In genomic region chr11:17978553-17979287, GRCh38 we compare ENCODE assay signal across 9 cellular contexts. TPM values are rescaled to one million over a fixed set of nuclear protein-coding genes. Genes with fewer than 3 reads are reported as not detected.
DNase-seq lines count a peak whose midpoint lies in the region; ATAC-seq, FAIRE-seq and TF ChIP-seq lines count a peak whose summit lies in the region.
"Had no signal": no experiment of that assay in that cellular context is flagged by ENCODE, and none has a peak within 500 bp of the region (broad histone marks: within the 10 kb centered on the region; RNA-seq: fewer than 3 reads in every experiment).

No MANE protein-coding gene starts in this region.

- DNase-seq in NCI-H146 (lab: John Stamatoyannopoulos, UW) (peak; percentile 54), NCI-H146 treated with DMSO at 0.1 percent for 48 hours (lab: John Stamatoyannopoulos, UW; ENCODE audit: unreplicated experiment) (no peak), PC-9 (peak; percentile 48 to 58), cerebellar cortex (ENCODE audit: low spot score) (peak; percentile 86), urothelium cell line (ENCODE audit: low spot score) (peak; percentile 72)
- no peak for DNase-seq in activated effector memory CD4-positive, alpha-beta T cell treated with Interleukin-2 at 50 U/mL for 16 hours

- H3K9me2 ChIP-seq in PC-9 (ENCODE audit: insufficient read depth): no peaks in the 10 kb centered on the region

- FAIRE-seq in urothelium cell line (lab: Jason Lieb, UNC): peak; percentile 79

- WGBS in liver: 44% methylated on average over 5 of the region's 5 CpGs

- peak; percentile 92 to 98 for TF ChIP-seq RAD21 in liver (IDR thresholded peaks at IDR 0.05)

- H3K27ac ChIP-seq in PC-9 (no peak overlapping the region), liver (ENCODE audit: low read depth in 1 of 2, low read length in 2 of 2) (no peak overlapping the region)
- H3K27ac ChIP-seq: BLaER1 treated with 17β-estradiol and CSF1 and Interleukin-3, amounts not matched to agents 10 nM and 100 nM had no signal

- H3K4me1 ChIP-seq in PC-9 (replicated peaks; ENCODE audit: insufficient read depth): no peaks in the 10 kb centered on the region
- peaks cover 2 to 26% (median 19%) of the 10 kb centered on the region in 4 donors for H3K4me1 ChIP-seq in liver (ENCODE audit: control insufficient read depth in 4 of 4, insufficient read depth in 4 of 4, low read length in 3 of 4)
- H3K4me1 ChIP-seq: BLaER1 treated with 17β-estradiol and CSF1 and Interleukin-3, amounts not matched to agents 10 nM and 100 nM had no signal

- 0 out of 2 replicates have a peak, but pooled peaks cover 4% of the 10 kb centered on the region for H4K20me1 ChIP-seq in PC-9 (ENCODE audit: insufficient read depth)

- BruUV-seq in PC-9 (replicated peaks; lab: Mats Ljungman, UMichigan): no TSS peak

- no peaks in the 10 kb centered on the region for H3F3A ChIP-seq in PC-9 (ENCODE audit: insufficient read depth, low read depth)

- H3K36me3 ChIP-seq in PC-9 (ENCODE audit: low read depth) (no peaks in the 10 kb centered on the region), liver (ENCODE audit: control insufficient read depth in 4 of 4, insufficient read depth in 3 of 4, low read depth in 1 of 4, low read length in 3 of 4) (no peaks in the 10 kb centered on the region)

- H3K9me3 ChIP-seq in PC-9 (ENCODE audit: insufficient read depth, low read depth): no peaks in the 10 kb centered on the region
- H3K9me3 ChIP-seq in liver (ENCODE audit: control insufficient read depth in 4 of 4, low read length in 3 of 4): no peaks in the 10 kb centered on the region

- ATAC-seq in HG03280 (IDR thresholded peaks at IDR 0.05; ENCODE audit: unreplicated experiment): peak; percentile 49

- H2AFZ ChIP-seq in PC-9: no peak overlapping the region

- no peak overlapping the region for H3K9ac ChIP-seq in liver (ENCODE audit: low read depth in 1 of 2, low read length in 2 of 2)
- H3K9ac ChIP-seq: BLaER1 treated with 17β-estradiol and CSF1 and Interleukin-3, amounts not matched to agents 10 nM and 100 nM had no signal

- intact Hi-C loops in PC-9 (cut with micrococcal nuclease; ENCODE audit: unreplicated experiment): loop anchor here (1.0 to 10.0 kb wide), 7 partner anchors 218 to 1586 kb away; partner anchors contain the start of gene KCNJ11

- H3K27me3 ChIP-seq in PC-9 (ENCODE audit: insufficient read depth, low read depth) (no peaks in the 10 kb centered on the region), liver (ENCODE audit: control insufficient read depth in 4 of 4, insufficient read depth in 4 of 4, low read length in 3 of 4) (no peaks in the 10 kb centered on the region)
- H3K27me3 ChIP-seq: BLaER1 treated with 17β-estradiol and CSF1 and Interleukin-3, amounts not matched to agents 10 nM and 100 nM had no signal

- CTCF ChIA-PET in PC-9 (lab: Charles Lee): interaction anchor here (0.6 to 3.3 kb wide), 4 partner anchors 19 to 1281 kb away, joined by 3 to 26 read pairs (median 6); no protein-coding TSS in a partner anchor

- no peak overlapping the region for H3K4me2 ChIP-seq in PC-9
- H3K4me2 ChIP-seq: BLaER1 treated with 17β-estradiol and CSF1 and Interleukin-3, amounts not matched to agents 10 nM and 100 nM had no signal

- H3K4me3 ChIP-seq in PC-9: no peak overlapping the region
- H3K4me3 ChIP-seq in liver (ENCODE audit: low read depth in 1 of 3, low read length in 3 of 3): no peak overlapping the region
- H3K4me3 ChIP-seq: BLaER1 treated with 17β-estradiol and CSF1 and Interleukin-3, amounts not matched to agents 10 nM and 100 nM had no signal

- no peaks in the 10 kb centered on the region for H3K79me2 ChIP-seq in PC-9 (ENCODE audit: low read depth)

- POLR2A ChIA-PET in PC-9 (lab: Charles Lee; ENCODE audit: unreplicated experiment): no interaction called here

- TF ChIP-seq CTCF in PC-9 (conservative IDR thresholded peaks at IDR 0.05) (peak; percentile 82), liver (IDR thresholded peaks at IDR 0.05; ENCODE audit: low read depth, low read length, missing input control) (peak; percentile 78)

TF ChIP-seq in liver, 16 proteins besides CTCF, POLR2A, EP300 and RAD21:
- TF ChIP-seq JUND (IDR thresholded peaks at IDR 0.05): peak in 1 of 2 donors; percentile 41
- no peak for TF ChIP-seq FOXA2 (IDR thresholded peaks at IDR 0.05)
- peak; percentile 62 for TF ChIP-seq SP1 (IDR thresholded peaks at IDR 0.05)
- no peak for TF ChIP-seq GABPA (IDR thresholded peaks at IDR 0.05 in 1 of 2, conservative IDR thresholded peaks at IDR 0.05 in 1 of 2)
- peak; percentile 90 for TF ChIP-seq RXRA (IDR thresholded peaks at IDR 0.05)
- peak; percentile 40 for TF ChIP-seq ATF3 (IDR thresholded peaks at IDR 0.05)
- peak; percentile 78 to 89 for TF ChIP-seq HNF4A (conservative IDR thresholded peaks at IDR 0.05)
- TF ChIP-seq NR2F2 (IDR thresholded peaks at IDR 0.05): peak; percentile 81
- TF ChIP-seq MAX (IDR thresholded peaks at IDR 0.05): peak; percentile 51
- TF ChIP-seq ZBTB33 (IDR thresholded peaks at IDR 0.05): no peak
- no peak for TF ChIP-seq FOXA1 (IDR thresholded peaks at IDR 0.05)
- no peak for TF ChIP-seq EGR1 (IDR thresholded peaks at IDR 0.05; ENCODE audit: low read depth in 2 of 2)
- TF ChIP-seq, protein P1, sequence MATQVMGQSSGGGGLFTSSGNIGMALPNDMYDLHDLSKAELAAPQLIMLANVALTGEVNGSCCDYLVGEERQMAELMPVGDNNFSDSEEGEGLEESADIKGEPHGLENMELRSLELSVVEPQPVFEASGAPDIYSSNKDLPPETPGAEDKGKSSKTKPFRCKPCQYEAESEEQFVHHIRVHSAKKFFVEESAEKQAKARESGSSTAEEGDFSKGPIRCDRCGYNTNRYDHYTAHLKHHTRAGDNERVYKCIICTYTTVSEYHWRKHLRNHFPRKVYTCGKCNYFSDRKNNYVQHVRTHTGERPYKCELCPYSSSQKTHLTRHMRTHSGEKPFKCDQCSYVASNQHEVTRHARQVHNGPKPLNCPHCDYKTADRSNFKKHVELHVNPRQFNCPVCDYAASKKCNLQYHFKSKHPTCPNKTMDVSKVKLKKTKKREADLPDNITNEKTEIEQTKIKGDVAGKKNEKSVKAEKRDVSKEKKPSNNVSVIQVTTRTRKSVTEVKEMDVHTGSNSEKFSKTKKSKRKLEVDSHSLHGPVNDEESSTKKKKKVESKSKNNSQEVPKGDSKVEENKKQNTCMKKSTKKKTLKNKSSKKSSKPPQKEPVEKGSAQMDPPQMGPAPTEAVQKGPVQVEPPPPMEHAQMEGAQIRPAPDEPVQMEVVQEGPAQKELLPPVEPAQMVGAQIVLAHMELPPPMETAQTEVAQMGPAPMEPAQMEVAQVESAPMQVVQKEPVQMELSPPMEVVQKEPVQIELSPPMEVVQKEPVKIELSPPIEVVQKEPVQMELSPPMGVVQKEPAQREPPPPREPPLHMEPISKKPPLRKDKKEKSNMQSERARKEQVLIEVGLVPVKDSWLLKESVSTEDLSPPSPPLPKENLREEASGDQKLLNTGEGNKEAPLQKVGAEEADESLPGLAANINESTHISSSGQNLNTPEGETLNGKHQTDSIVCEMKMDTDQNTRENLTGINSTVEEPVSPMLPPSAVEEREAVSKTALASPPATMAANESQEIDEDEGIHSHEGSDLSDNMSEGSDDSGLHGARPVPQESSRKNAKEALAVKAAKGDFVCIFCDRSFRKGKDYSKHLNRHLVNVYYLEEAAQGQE (IDR thresholded peaks at IDR 0.05): no peak
- peak; percentile 56 for TF ChIP-seq YY1 (IDR thresholded peaks at IDR 0.05)
- no peak for TF ChIP-seq HNF4G (IDR thresholded peaks at IDR 0.05)

RNA-seq across cellular contexts. Expression of gene SERGEF, which starts 34.1 kb away (rescaled TPM):
- total RNA-seq in PC-9 (2021) (28.7 and 34.1 TPM in 2 replicates), liver (10 to 100 TPM; 12.9 to 13.9 TPM)
- 10 to 100 TPM; 12.0 to 17.9 TPM for polyA plus RNA-seq in liver

Comparison
In these comparisons a context has a peak if more than half of its experiments do, and no peak if none do; other contexts are left out.
1. DNase-seq: peak in NCI-H146 (single experiment), PC-9 (2 of 2), cerebellar cortex (single experiment) and urothelium cell line (single experiment); none in NCI-H146 treated with DMSO at 0.1 percent for 48 hours (single experiment) and activated effector memory CD4-positive, alpha-beta T cell treated with Interleukin-2 at 50 U/mL for 16 hours (single experiment).